Comparison of ENCODE assay signal across 27 cellular contexts in the genomic region with DNA sequence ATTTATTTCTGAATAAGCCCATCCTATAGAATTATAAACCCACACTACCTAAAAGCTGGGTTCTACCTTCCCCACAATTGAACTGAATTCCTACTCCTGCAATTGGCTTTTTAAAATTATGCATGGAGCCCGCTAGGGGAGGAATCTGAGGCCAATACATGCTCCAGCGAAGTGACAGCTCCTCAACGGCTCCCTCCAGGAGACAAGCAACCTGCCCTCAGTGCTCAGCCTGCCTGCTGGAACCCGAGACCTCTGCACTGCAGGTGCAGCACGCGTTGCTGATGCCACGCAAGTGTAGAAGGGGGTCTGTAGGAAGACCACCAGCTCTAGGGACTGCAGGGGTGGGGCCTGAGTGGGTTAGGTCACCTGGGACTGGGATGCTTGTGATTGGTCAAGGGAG.
DNase-seq lines count a peak whose midpoint lies in the region; ATAC-seq and TF ChIP-seq lines count a peak whose summit lies in the region.
"Had no signal": no experiment of that assay in that cellular context is flagged by ENCODE, and none has a peak within 500 bp of the region (broad histone marks: within the 10 kb centered on the region; RNA-seq: fewer than 3 reads in every experiment).

No MANE protein-coding gene starts in this region.

- peaks cover 2% of the 10 kb centered on the region for H3K27me3 Mint-ChIP-seq in activated CD4-positive, alpha-beta memory T cell treated with anti-CD3 and anti-CD28 coated beads, Interleukin-2, amount 10 ng/mL, durations not matched to agents 7 days and 5 days
- peaks cover 14% of the 10 kb centered on the region for H3K27me3 Mint-ChIP-seq in activated CD4-positive, alpha-beta T cell treated with anti-CD3 and anti-CD28 coated beads for 36 hours

- peaks cover 2% of the 10 kb centered on the region for H3K4me1 Mint-ChIP-seq in activated CD4-positive, alpha-beta memory T cell treated with anti-CD3 and anti-CD28 coated beads, Interleukin-2, amount 10 ng/mL, durations not matched to agents 7 days and 5 days
- H3K4me1 Mint-ChIP-seq in activated CD4-positive, alpha-beta T cell treated with anti-CD3 and anti-CD28 coated beads for 36 hours = peaks cover 5% of the 10 kb centered on the region

- H3K27ac ChIP-seq in PC-3 (ENCODE audit: low read length) (no peak overlapping the region), mesendoderm (ENCODE audit: low read depth, low read length) (no peak overlapping the region)
- H3K27ac ChIP-seq: A549; BLaER1 treated with 17β-estradiol and CSF1 and Interleukin-3, amounts not matched to agents 10 nM and 100 nM; GM23248; Peyer's patch had no signal

- CTCF ChIA-PET in PC-3 (lab: Charles Lee) = no interaction called here
- CTCF ChIA-PET in activated CD4-positive, alpha-beta memory T cell treated with anti-CD3 and anti-CD28 coated beads, Interleukin-2, amount 10 ng/mL, durations not matched to agents 7 days and 5 days (lab: Charles Lee) = no interaction called here
- CTCF ChIA-PET in activated CD4-positive, alpha-beta T cell treated with anti-CD3 and anti-CD28 coated beads for 36 hours (lab: Charles Lee) = no interaction called here

- H2BK5ac ChIP-seq in mesendoderm (ENCODE audit: low read length) = no peak overlapping the region

- no peaks in the 10 kb centered on the region for H3F3A ChIP-seq in PC-3 (ENCODE audit: low read length, unreplicated experiment)

- BruUV-seq in PC-3 (replicated peaks; lab: Mats Ljungman, UMichigan) = no TSS peak

- H3K36me3 ChIP-seq in PC-3 (ENCODE audit: low read depth, low read length) (no peaks in the 10 kb centered on the region), mesendoderm (ENCODE audit: control insufficient read depth, insufficient read depth, low read length) (no peaks in the 10 kb centered on the region)
- H3K36me3 ChIP-seq: BLaER1 treated with 17β-estradiol and CSF1 and Interleukin-3, amounts not matched to agents 10 nM and 100 nM; Peyer's patch had no signal

- no peak overlapping the region for H3K23ac ChIP-seq in mesendoderm (ENCODE audit: low read length)

- intact Hi-C loops in PC-3 (cut with micrococcal nuclease) = no loop called here
- intact Hi-C loops in activated CD4-positive, alpha-beta T cell treated with anti-CD3 and anti-CD28 coated beads for 36 hours (cut with DNase I, micrococcal nuclease) = no loop called here

- no peaks in the 10 kb centered on the region for H4K20me1 ChIP-seq in PC-3 (ENCODE audit: low read length)
- H4K20me1 ChIP-seq: BLaER1 treated with 17β-estradiol and CSF1 and Interleukin-3, amounts not matched to agents 10 nM and 100 nM had no signal

- no peak for ATAC-seq in PC-3
- no peak for ATAC-seq in HG03439 (IDR thresholded peaks at IDR 0.05; ENCODE audit: unreplicated experiment)
- ATAC-seq in activated CD4-positive, alpha-beta T cell treated with anti-CD3 and anti-CD28 coated beads for 36 hours = no peak
- ATAC-seq: A549, GM12878 had no signal

- no peak for TF ChIP-seq CTCF in PC-3 (conservative IDR thresholded peaks at IDR 0.05; ENCODE audit: low read depth, low read length)

- H3K4me3 Mint-ChIP-seq in activated CD4-positive, alpha-beta memory T cell treated with anti-CD3 and anti-CD28 coated beads, Interleukin-2, amount 10 ng/mL, durations not matched to agents 7 days and 5 days = no peak overlapping the region
- no peak overlapping the region for H3K4me3 Mint-ChIP-seq in activated CD4-positive, alpha-beta T cell treated with anti-CD3 and anti-CD28 coated beads for 36 hours
- H3K4me3 Mint-ChIP-seq: CD4-positive, alpha-beta memory T cell; IgD-negative memory B cell had no signal

- H2AK5ac ChIP-seq in mesendoderm (ENCODE audit: low read length) = no peak overlapping the region

- no CpG with 5 or more reads among the region's 7 CpGs for WGBS in mesendoderm (ENCODE audit: extremely low coverage, insufficient coverage, low lambda C conversion rate)

- POLR2A ChIA-PET in PC-3 (lab: Charles Lee; ENCODE audit: unreplicated experiment) = no interaction called here
- POLR2A ChIA-PET in activated CD4-positive, alpha-beta memory T cell treated with anti-CD3 and anti-CD28 coated beads, Interleukin-2, amount 10 ng/mL, durations not matched to agents 7 days and 5 days (lab: Charles Lee) = no interaction called here
- POLR2A ChIA-PET in activated CD4-positive, alpha-beta T cell treated with anti-CD3 and anti-CD28 coated beads for 36 hours (lab: Charles Lee) = no interaction called here

- no peak overlapping the region for H2AFZ ChIP-seq in PC-3 (ENCODE audit: low read length)
- H2AFZ ChIP-seq: GM23248 had no signal

- H3K9me3 ChIP-seq in PC-3 (ENCODE audit: low read length) = no peaks in the 10 kb centered on the region
- H3K9me3 ChIP-seq: A549; BLaER1 treated with 17β-estradiol and CSF1 and Interleukin-3, amounts not matched to agents 10 nM and 100 nM; Peyer's patch had no signal

- H3K27ac Mint-ChIP-seq in activated CD4-positive, alpha-beta memory T cell treated with anti-CD3 and anti-CD28 coated beads, Interleukin-2, amount 10 ng/mL, durations not matched to agents 7 days and 5 days = no peak overlapping the region
- no peak overlapping the region for H3K27ac Mint-ChIP-seq in activated CD4-positive, alpha-beta T cell treated with anti-CD3 and anti-CD28 coated beads for 36 hours
- H3K27ac Mint-ChIP-seq: CD4-positive, alpha-beta memory T cell had no signal

- no peak overlapping the region for H2BK120ac ChIP-seq in mesendoderm (ENCODE audit: low read depth, low read length)

- DNase-seq in PC-3 = no peak
- DNase-seq in cerebellar cortex (ENCODE audit: low spot score) = peak; percentile 19
- DNase-seq in islet precursor cell = peak; percentile 43
- no peak for DNase-seq in activated CD4-positive, alpha-beta memory T cell treated with anti-CD3 and anti-CD28 coated beads, Interleukin-2, amount 10 ng/mL, durations not matched to agents 7 days and 5 days
- no peak for DNase-seq in mesendoderm
- DNase-seq in activated CD4-positive, alpha-beta T cell treated with anti-CD3 and anti-CD28 coated beads for 36 hours = no peak
- DNase-seq: AML-193; CD4-positive, alpha-beta memory T cell; COR-L47; DMS53; GM23248; HCEC 1CT; Karpas-422; NCI-H1092; NCI-H1417 treated with DMSO at 0.1 percent for 48 hours; NCI-H1694 treated with DMSO at 0.1 percent for 48 hours; NCI-H2081 treated with DMSO at 0.1 percent for 48 hours; NCI-H2171; NCI-H226; NCI-H510A; NCI-H69; Peyer's patch had no signal

- no peaks in the 10 kb centered on the region for H3K9me3 Mint-ChIP-seq in activated CD4-positive, alpha-beta memory T cell treated with anti-CD3 and anti-CD28 coated beads, Interleukin-2, amount 10 ng/mL, durations not matched to agents 7 days and 5 days
- H3K9me3 Mint-ChIP-seq in activated CD4-positive, alpha-beta T cell treated with anti-CD3 and anti-CD28 coated beads for 36 hours (ENCODE audit: low read depth) = no peaks in the 10 kb centered on the region

- no peak overlapping the region for H2BK15ac ChIP-seq in mesendoderm (replicated peaks; ENCODE audit: low read depth)

- no peak overlapping the region for H3K56ac ChIP-seq in mesendoderm (ENCODE audit: low read length)

- H3K4ac ChIP-seq in mesendoderm (ENCODE audit: low read depth, low read length) = no peak overlapping the region

- H3K79me2 ChIP-seq in PC-3 (ENCODE audit: low read length) (no peaks in the 10 kb centered on the region), mesendoderm (ENCODE audit: control insufficient read depth, insufficient read depth, low read length) (no peaks in the 10 kb centered on the region)

- H3K9ac ChIP-seq in PC-3 (ENCODE audit: low read length) (no peak overlapping the region), mesendoderm (ENCODE audit: low read length) (no peak overlapping the region)
- H3K9ac ChIP-seq: BLaER1 treated with 17β-estradiol and CSF1 and Interleukin-3, amounts not matched to agents 10 nM and 100 nM; GM23248 had no signal

- H3K36me3 Mint-ChIP-seq in activated CD4-positive, alpha-beta memory T cell treated with anti-CD3 and anti-CD28 coated beads, Interleukin-2, amount 10 ng/mL, durations not matched to agents 7 days and 5 days (ENCODE audit: low read depth) = no peaks in the 10 kb centered on the region
- H3K36me3 Mint-ChIP-seq in activated CD4-positive, alpha-beta T cell treated with anti-CD3 and anti-CD28 coated beads for 36 hours (ENCODE audit: low read depth) = no peaks in the 10 kb centered on the region
- H3K36me3 Mint-ChIP-seq: IgD-negative memory B cell had no signal

- no peak overlapping the region for H4K5ac ChIP-seq in mesendoderm (ENCODE audit: low read length)

- H3K4me1 ChIP-seq in PC-3 (ENCODE audit: insufficient read depth, low read length) (peaks cover 30% of the 10 kb centered on the region), mesendoderm (ENCODE audit: control insufficient read depth, low read depth, low read length) (no peaks in the 10 kb centered on the region)
- H3K4me1 ChIP-seq: A549, Peyer's patch had no signal

- H3K4me2 ChIP-seq in PC-3 (ENCODE audit: low read length) = 0 out of 2 replicates have a peak overlapping the region, but pooled peaks have one; percentile 71
- no peak overlapping the region for H3K4me2 ChIP-seq in mesendoderm (ENCODE audit: low read length)
- H3K4me2 ChIP-seq: A549; BLaER1 treated with 17β-estradiol and CSF1 and Interleukin-3, amounts not matched to agents 10 nM and 100 nM had no signal

- no peaks in the 10 kb centered on the region for H3K27me3 ChIP-seq in PC-3 (ENCODE audit: low read length)
- H3K27me3 ChIP-seq in mesendoderm (ENCODE audit: insufficient read depth, low read length, poor library complexity) = no peaks in the 10 kb centered on the region
- H3K27me3 ChIP-seq: Peyer's patch had no signal

- H3K4me3 ChIP-seq in PC-3 (ENCODE audit: low read length) = no peak overlapping the region
- H3K4me3 ChIP-seq in mesendoderm (ENCODE audit: low read length) = no peak overlapping the region
- H3K4me3 ChIP-seq: A549; BLaER1 treated with 17β-estradiol and CSF1 and Interleukin-3, amounts not matched to agents 10 nM and 100 nM; GM12878; GM23248; Peyer's patch had no signal

- H3K18ac ChIP-seq in mesendoderm (ENCODE audit: low read length) = no peak overlapping the region

- H3K9me2 ChIP-seq in PC-3 (replicated peaks; ENCODE audit: low read length) = no peaks in the 10 kb centered on the region

- no peak overlapping the region for H4K8ac ChIP-seq in mesendoderm (ENCODE audit: low read depth, low read length)

- H3K79me1 ChIP-seq in mesendoderm (ENCODE audit: low read length) = no peaks in the 10 kb centered on the region

Comparison
In these comparisons a context has a peak if more than half of its experiments do, and no peak if none do; other contexts are left out.
1. DNase-seq: peak in cerebellar cortex (single experiment) and islet precursor cell (single experiment); none in PC-3 (single experiment), activated CD4-positive, alpha-beta memory T cell treated with anti-CD3 and anti-CD28 coated beads, Interleukin-2, amount 10 ng/mL, durations not matched to agents 7 days and 5 days (single experiment), mesendoderm (single experiment) and activated CD4-positive, alpha-beta T cell treated with anti-CD3 and anti-CD28 coated beads for 36 hours (single experiment).